ENCODE assay signal across 1 cellular context in genomic region chr5:124949862-124950261, GRCh38.
TF ChIP-seq lines count a peak whose summit lies in the region.

No MANE protein-coding gene starts in this region.

TF ChIP-seq in HEK293, 187 proteins besides CTCF, POLR2A, EP300 and RAD21 (continued from another document):
- no peak for TF ChIP-seq ZNF280D (tag by site-specific recombination; IDR thresholded peaks at IDR 0.05)
- TF ChIP-seq ZNF610 (tag by site-specific recombination; IDR thresholded peaks at IDR 0.05; ENCODE audit: borderline replicate concordance): no peak
- TF ChIP-seq PRDM6 (tag by site-specific recombination; IDR thresholded peaks at IDR 0.05): peak; percentile 71; the same call in 1 of the 2 replicates
- no peak for TF ChIP-seq ZNF558 (tag by site-specific recombination; IDR thresholded peaks at IDR 0.05)
- TF ChIP-seq ZNF843 (tag by site-specific recombination; IDR thresholded peaks at IDR 0.05): peak; percentile 55; the same call in 1 of the 2 replicates
- TF ChIP-seq ZNF645 (tag by site-specific recombination; IDR thresholded peaks at IDR 0.05): no peak
- no peak for TF ChIP-seq SALL2 (tag by site-specific recombination; IDR thresholded peaks at IDR 0.05; ENCODE audit: borderline replicate concordance)
- TF ChIP-seq BCL6B (tag by site-specific recombination; IDR thresholded peaks at IDR 0.05): no peak
- TF ChIP-seq GLI4 (tag by site-specific recombination; IDR thresholded peaks at IDR 0.05): no peak
- TF ChIP-seq ZEB2 (tag by site-specific recombination; IDR thresholded peaks at IDR 0.05): 0 out of 2 replicates have a peak, but pooled peaks have one; percentile 10
